In the genomic region with DNA sequence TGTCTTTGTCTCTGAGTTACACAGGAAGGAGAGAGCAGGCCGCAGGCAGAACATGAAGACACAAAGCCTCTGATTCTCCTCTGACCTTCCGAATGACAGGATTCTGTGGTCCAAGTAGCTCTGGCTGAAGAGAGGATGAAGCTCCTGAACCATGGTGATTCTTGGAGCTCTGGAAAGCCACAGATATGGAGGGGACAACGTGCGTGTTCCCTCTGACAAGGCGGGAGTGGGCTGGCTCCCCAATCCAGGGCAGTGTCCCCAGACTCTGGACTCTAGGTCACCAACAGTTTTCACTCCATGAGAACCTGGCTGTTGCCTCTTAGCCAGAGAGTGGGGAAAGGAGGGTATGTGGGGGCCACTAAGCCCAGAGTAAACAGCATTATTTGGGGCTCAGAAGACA, we compare ENCODE assay signal across 18 cellular contexts. TPM values are rescaled to one million over a fixed set of nuclear protein-coding genes. Genes with fewer than 3 reads are reported as not detected.
A peak's percentile ranks its signal among the peaks of the same experiment; 100 is the strongest.
DNase-seq lines count a peak whose midpoint lies in the region; TF ChIP-seq lines count a peak whose summit lies in the region.
"Had no signal": no experiment of that assay in that cellular context is flagged by ENCODE, and none has a peak within 500 bp of the region (broad histone marks: within the 10 kb centered on the region; RNA-seq: fewer than 3 reads in every experiment).

No MANE protein-coding gene starts in this region.

- H3K9ac ChIP-seq in H9 (ENCODE audit: extremely low read depth, insufficient read length, low read length): no peak overlapping the region
- H3K9ac ChIP-seq: BLaER1 treated with 17β-estradiol and CSF1 and Interleukin-3, amounts not matched to agents 10 nM and 100 nM; GM23248 had no signal

- TF ChIP-seq EP300 in transverse colon (IDR thresholded peaks at IDR 0.05; ENCODE audit: low read depth): no peak

- no peak overlapping the region for H3T11ph ChIP-seq in H9 (ENCODE audit: low read length)

- H3K4me3 ChIP-seq in coronary artery: no peak overlapping the region
- H3K4me3 ChIP-seq in transverse colon: no peak overlapping the region
- H3K4me3 ChIP-seq in right atrium auricular region: no peak overlapping the region
- H3K4me3 ChIP-seq: BLaER1 treated with 17β-estradiol and CSF1 and Interleukin-3, amounts not matched to agents 10 nM and 100 nM; GM23248 had no signal

- no peaks in the 10 kb centered on the region for H3K79me1 ChIP-seq in H9 (ENCODE audit: insufficient read depth, low read depth, low read length, poor library complexity, severe bottlenecking)

- H3K36me3 ChIP-seq in transverse colon (no peaks in the 10 kb centered on the region), right atrium auricular region (no peaks in the 10 kb centered on the region)
- H3K36me3 ChIP-seq: BLaER1 treated with 17β-estradiol and CSF1 and Interleukin-3, amounts not matched to agents 10 nM and 100 nM had no signal

- H4K5ac ChIP-seq in H9 (ENCODE audit: insufficient read length, low read depth, low read length): no peak overlapping the region

- no peak for TF ChIP-seq POLR2A in transverse colon (IDR thresholded peaks at IDR 0.05)

- H3K36me3 Mint-ChIP-seq in H9 (ENCODE audit: insufficient read depth in 1 of 3, low read depth in 3 of 3) (no peaks in the 10 kb centered on the region), osteocyte (ENCODE audit: unreplicated experiment) (no peaks in the 10 kb centered on the region), type B pancreatic cell (no peaks in the 10 kb centered on the region)
- H3K36me3 Mint-ChIP-seq: CD4-positive, CD25-positive, alpha-beta regulatory T cell had no signal

- no peak overlapping the region for H2BK15ac ChIP-seq in H9 (ENCODE audit: low read depth, low read length)

- intact Hi-C loops in transverse colon (cut with DNase I; ENCODE audit: low total_unique reads): no loop called here

- no peak overlapping the region for H2BK5ac ChIP-seq in H9 (ENCODE audit: insufficient read length, low read length)

- DNase-seq in activated CD8-positive, alpha-beta memory T cell treated with anti-CD3 and anti-CD28 coated beads, Interleukin-2, amount 50 U/mL, for 48 hours: peak; percentile 22
- no peak for DNase-seq in activated CD8-positive, alpha-beta memory T cell treated with anti-CD3 and anti-CD28 coated beads for 24 hours
- DNase-seq in H9 (peak; percentile 15), coronary artery (ENCODE audit: low spot score) (peak; percentile 33), osteocyte (ENCODE audit: extremely low spot score, unreplicated experiment) (peak; percentile 49), type B pancreatic cell (ENCODE audit: extremely low spot score, unreplicated experiment) (no peak), transverse colon (no peak), right atrium auricular region (ENCODE audit: low spot score) (no peak)
- DNase-seq: Caco-2; CD4-positive, CD25-positive, alpha-beta regulatory T cell; GM23248; HCEC 1CT had no signal

- peaks cover 9% of the 10 kb centered on the region for H3K27me3 Mint-ChIP-seq in H9 (ENCODE audit: low read depth)
- H3K27me3 Mint-ChIP-seq in osteocyte (ENCODE audit: unreplicated experiment): peaks cover 3% of the 10 kb centered on the region
- no peaks in the 10 kb centered on the region for H3K27me3 Mint-ChIP-seq in type B pancreatic cell

- no peak overlapping the region for H3K18ac ChIP-seq in H9 (ENCODE audit: insufficient read length, low read depth, low read length)

- no peak overlapping the region for H3K14ac ChIP-seq in H9 (ENCODE audit: insufficient read depth, low read length)

- no CpG with 5 or more reads among the region's 5 CpGs for WGBS in H9 (ENCODE audit: extremely low coverage, insufficient read length, low lambda C conversion rate)
- WGBS in transverse colon (ENCODE audit: low coverage in 1 of 2), 2 donors: 86% methylated on average over 5 of the region's 5 CpGs; no CpG with 5 or more reads in 1 of the 2 donors

- no peak overlapping the region for H4K8ac ChIP-seq in H9 (replicated peaks; ENCODE audit: insufficient read length, low read depth, low read length)

- H3K4me1 ChIP-seq in H9 (ENCODE audit: insufficient read depth, low read length) (no peaks in the 10 kb centered on the region), transverse colon (no peaks in the 10 kb centered on the region), right atrium auricular region (no peaks in the 10 kb centered on the region)
- H3K4me1 ChIP-seq: BLaER1 treated with 17β-estradiol and CSF1 and Interleukin-3, amounts not matched to agents 10 nM and 100 nM had no signal

- no peak overlapping the region for H2AK5ac ChIP-seq in H9 (ENCODE audit: insufficient read length, low read length)

- in situ Hi-C loops in transverse colon (cut with MboI; ENCODE audit: low pct_ligation_motif_present in 1 of 4, low pct_unique_long_range_greater_than_20kb in 1 of 4, low sequenced_read_pairs in 3 of 4): loop anchor here in 1 of 4 donors (25.0 kb wide), 1 partner anchor 319 kb away; a partner anchor contains a TSS

- TF ChIP-seq CTCF in H9 (conservative IDR thresholded peaks at IDR 0.05): no peak
- TF ChIP-seq CTCF in coronary artery (IDR thresholded peaks at IDR 0.05): no peak
- TF ChIP-seq CTCF in osteocyte (IDR thresholded peaks at IDR 0.05): no peak
- no peak for TF ChIP-seq CTCF in type B pancreatic cell (conservative IDR thresholded peaks at IDR 0.05)
- TF ChIP-seq CTCF in transverse colon (IDR thresholded peaks at IDR 0.05): no peak
- TF ChIP-seq CTCF in right atrium auricular region (IDR thresholded peaks at IDR 0.05): no peak

- H3K4me3 Mint-ChIP-seq in H9 (no peak overlapping the region), osteocyte (ENCODE audit: unreplicated experiment) (no peak overlapping the region), type B pancreatic cell (no peak overlapping the region)
- H3K4me3 Mint-ChIP-seq: B cell; CD4-positive, CD25-positive, alpha-beta regulatory T cell had no signal

- no peaks in the 10 kb centered on the region for H4K20me1 ChIP-seq in H9 (ENCODE audit: control insufficient read depth, insufficient read depth, insufficient read length)
- H4K20me1 ChIP-seq: BLaER1 treated with 17β-estradiol and CSF1 and Interleukin-3, amounts not matched to agents 10 nM and 100 nM had no signal

- no peak overlapping the region for H2BK120ac ChIP-seq in H9 (ENCODE audit: low read depth, low read length, poor library complexity, severe bottlenecking)

- H3K27ac ChIP-seq in H9 (ENCODE audit: insufficient read length, low read depth, low read length) (no peak overlapping the region), coronary artery (no peak overlapping the region), transverse colon (no peak overlapping the region), right atrium auricular region (no peak overlapping the region)
- H3K27ac ChIP-seq: BLaER1 treated with 17β-estradiol and CSF1 and Interleukin-3, amounts not matched to agents 10 nM and 100 nM; GM23248; HL-60 had no signal

- no peak overlapping the region for H3K56ac ChIP-seq in H9 (ENCODE audit: insufficient read length, low read depth, low read length)

- H4K91ac ChIP-seq in H9 (ENCODE audit: insufficient read length, low read depth, low read length): no peak overlapping the region

- H3K9me3 ChIP-seq in H9 (ENCODE audit: control insufficient read depth, low read depth, low read length): no peaks in the 10 kb centered on the region
- H3K9me3 ChIP-seq in transverse colon: no peaks in the 10 kb centered on the region
- no peaks in the 10 kb centered on the region for H3K9me3 ChIP-seq in right atrium auricular region
- H3K9me3 ChIP-seq: BLaER1 treated with 17β-estradiol and CSF1 and Interleukin-3, amounts not matched to agents 10 nM and 100 nM; Caco-2 had no signal

- no peak overlapping the region for H2BK20ac ChIP-seq in H9 (ENCODE audit: low read depth, low read length, poor library complexity, severe bottlenecking)

- H2AFZ ChIP-seq in H9 (ENCODE audit: low read length): no peak overlapping the region
- H2AFZ ChIP-seq: GM23248 had no signal

- H3K9me3 Mint-ChIP-seq in H9: peaks cover 3 to 8% of the 10 kb centered on the region in 2 experiments; a peak in 3 of 5 replicates
- no peaks in the 10 kb centered on the region for H3K9me3 Mint-ChIP-seq in osteocyte (ENCODE audit: unreplicated experiment)
- H3K9me3 Mint-ChIP-seq in type B pancreatic cell: no peaks in the 10 kb centered on the region

- H3K27ac Mint-ChIP-seq in H9 (no peak overlapping the region; a peak in 1 of 7 replicates), osteocyte (ENCODE audit: unreplicated experiment) (no peak overlapping the region), type B pancreatic cell (no peak overlapping the region)
- H3K27ac Mint-ChIP-seq: B cell had no signal

- no peak overlapping the region for H3K4ac ChIP-seq in H9 (ENCODE audit: low read depth, low read length)

- H3K27me3 ChIP-seq in H9 (ENCODE audit: insufficient read depth, low read length) (no peaks in the 10 kb centered on the region), transverse colon (no peaks in the 10 kb centered on the region), right atrium auricular region (no peaks in the 10 kb centered on the region)
- H3K27me3 ChIP-seq: BLaER1 treated with 17β-estradiol and CSF1 and Interleukin-3, amounts not matched to agents 10 nM and 100 nM had no signal

- no peak overlapping the region for H3K4me2 ChIP-seq in H9 (ENCODE audit: insufficient read depth, insufficient read length, low read length)
- H3K4me2 ChIP-seq: BLaER1 treated with 17β-estradiol and CSF1 and Interleukin-3, amounts not matched to agents 10 nM and 100 nM had no signal

- no peak overlapping the region for H2BK12ac ChIP-seq in H9 (ENCODE audit: insufficient read length, low read depth, low read length)

- H3K4me1 Mint-ChIP-seq in H9 (peaks cover 2 to 8% of the 10 kb centered on the region in 2 experiments; a peak in 3 of 4 replicates), osteocyte (ENCODE audit: unreplicated experiment) (no peaks in the 10 kb centered on the region), type B pancreatic cell (ENCODE audit: unreplicated experiment) (peaks cover 9% of the 10 kb centered on the region)
- H3K4me1 Mint-ChIP-seq: B cell; CD4-positive, CD25-positive, alpha-beta regulatory T cell had no signal

- H3K23ac ChIP-seq in H9 (ENCODE audit: insufficient read length, low read depth, low read length): no peak overlapping the region

- no peaks in the 10 kb centered on the region for H3K23me2 ChIP-seq in H9 (ENCODE audit: insufficient read length, low read depth, low read length, poor library complexity, severe bottlenecking)

- H3K79me2 ChIP-seq in H9 (ENCODE audit: insufficient read depth, low read length): no peaks in the 10 kb centered on the region

RNA-seq across cellular contexts. Expression of a gene that starts 7.4 kb away (rescaled TPM):
- 0.61 and 0.81 TPM in 2 replicates for total RNA-seq in H9 (2021)
- total RNA-seq in osteocyte: not detected in 2 replicates
- total RNA-seq in type B pancreatic cell (ENCODE audit: low replicate concordance): 5.4 and 8.1 TPM in 2 replicates
- 1 to 10 TPM in 1 of 4 donors, under 1 TPM in 1, not detected in 2; 0.14 to 2.9 TPM for total RNA-seq in transverse colon
- total RNA-seq in right atrium auricular region: under 1 TPM; 0.19 to 0.71 TPM
- total RNA-seq: A172; B cell; CD4-positive, CD25-positive, alpha-beta regulatory T cell; GM23248; H4; HT1080 had no signal

RNA-seq across cellular contexts. Expression of a gene that starts 38.1 kb away (rescaled TPM):
- 9.7 and 11.6 TPM in 2 replicates for total RNA-seq in H9 (2021)
- total RNA-seq in osteocyte: 13.7 and 14.7 TPM in 2 replicates
- total RNA-seq in type B pancreatic cell (ENCODE audit: low replicate concordance): 8.4 and 8.8 TPM in 2 replicates
- 10 to 100 TPM in 1 of 4 donors, 1 to 10 TPM in 3; 2.9 to 10.2 (median 4.5) TPM for total RNA-seq in transverse colon
- 10 to 100 TPM in 1 of 2 donors, 1 to 10 TPM in 1; 8.2 to 19.4 TPM for total RNA-seq in right atrium auricular region

RNA-seq across cellular contexts. Expression of a gene that starts 40.6 kb away (rescaled TPM):
- total RNA-seq in H9 (2021) (not detected in 2 replicates), osteocyte (not detected in 2 replicates), type B pancreatic cell (ENCODE audit: low replicate concordance) (not detected in 2 replicates), transverse colon (not detected), right atrium auricular region (not detected)
- total RNA-seq: B cell; Caco-2; CD4-positive, CD25-positive, alpha-beta regulatory T cell; GM23248; H4; HT1080 had no signal

RNA-seq across cellular contexts. Expression of a gene that starts 46.3 kb away (rescaled TPM):
- total RNA-seq in H9 (2021): not detected in 2 replicates
- not detected in 2 replicates for total RNA-seq in osteocyte
- not detected in 2 replicates for total RNA-seq in type B pancreatic cell (ENCODE audit: low replicate concordance)
- total RNA-seq in transverse colon: not detected
- not detected for total RNA-seq in right atrium auricular region
- total RNA-seq: A172; B cell; Caco-2; CD4-positive, CD25-positive, alpha-beta regulatory T cell; GM23248; H4; HT1080 had no signal

Comparison
In these comparisons a context has a peak if more than half of its experiments do, and no peak if none do; other contexts are left out.
1. DNase-seq: peak in activated CD8-positive, alpha-beta memory T cell treated with anti-CD3 and anti-CD28 coated beads, Interleukin-2, amount 50 U/mL, for 48 hours (single experiment), H9 (single experiment), coronary artery (single experiment) and osteocyte (single experiment); none in activated CD8-positive, alpha-beta memory T cell treated with anti-CD3 and anti-CD28 coated beads for 24 hours (single experiment), type B pancreatic cell (single experiment), transverse colon (single experiment) and right atrium auricular region (single experiment).